Comparison of ENCODE assay signal across 21 cellular contexts in the genomic region with DNA sequence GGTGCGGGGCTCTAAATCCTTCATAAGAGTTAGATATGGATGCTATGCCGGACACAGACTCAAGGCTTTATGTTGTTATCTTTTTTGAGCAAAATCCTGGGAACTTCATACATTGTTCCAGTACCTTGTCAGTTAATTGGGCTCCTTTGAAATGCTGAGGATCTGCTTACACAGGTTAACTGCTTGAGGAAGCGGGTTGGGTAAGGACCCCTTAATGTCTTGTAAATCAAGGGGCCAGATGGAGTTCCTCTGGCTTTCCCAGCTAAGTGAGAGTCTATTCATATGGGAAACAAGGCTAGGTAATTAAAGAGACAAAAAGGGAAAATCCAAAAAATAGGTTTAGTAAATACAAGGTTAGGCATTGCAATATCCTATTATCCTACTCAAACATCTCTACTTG.
DNase-seq lines count a peak whose midpoint lies in the region; ATAC-seq and TF ChIP-seq lines count a peak whose summit lies in the region.
"Had no signal": no experiment of that assay in that cellular context is flagged by ENCODE, and none has a peak within 500 bp of the region (broad histone marks: within the 10 kb centered on the region; RNA-seq: fewer than 3 reads in every experiment).

No MANE protein-coding gene starts in this region.

- H3K18ac ChIP-seq in mesendoderm (ENCODE audit: low read length): no peak overlapping the region

- peak overlapping the region; percentile 68 for H3K4me2 ChIP-seq in GM23338
- no peak overlapping the region for H3K4me2 ChIP-seq in mesendoderm (ENCODE audit: low read length)
- H3K4me2 ChIP-seq: KMS-11 had no signal

- H2AK5ac ChIP-seq in mesendoderm (ENCODE audit: low read length): no peak overlapping the region

- H3K79me2 ChIP-seq in GM23338 (replicated peaks; ENCODE audit: insufficient read depth) (no peaks in the 10 kb centered on the region), mesendoderm (ENCODE audit: control insufficient read depth, insufficient read depth, low read length) (no peaks in the 10 kb centered on the region)

- H3F3A ChIP-seq in GM23338 (replicated peaks; ENCODE audit: low read depth): no peaks in the 10 kb centered on the region

- H3K27ac Mint-ChIP-seq in GM23338: no peak overlapping the region

- no peaks in the 10 kb centered on the region for H3K36me3 ChIP-seq in GM23338 (ENCODE audit: insufficient read depth)
- H3K36me3 ChIP-seq in esophagus muscularis mucosa: no peaks in the 10 kb centered on the region
- no peaks in the 10 kb centered on the region for H3K36me3 ChIP-seq in mesendoderm (ENCODE audit: control insufficient read depth, insufficient read depth, low read length)
- H3K36me3 ChIP-seq: MG63 had no signal

- ATAC-seq in GM23338 (peak; percentile 50), GM21737 (IDR thresholded peaks at IDR 0.05; ENCODE audit: unreplicated experiment) (no peak), HG02970 (IDR thresholded peaks at IDR 0.05; ENCODE audit: low FRiP score, unreplicated experiment) (no peak)

- H3K4me3 Mint-ChIP-seq in GM23338: peak overlapping the region; percentile 74
- H3K4me3 Mint-ChIP-seq: B cell had no signal

- H4K20me1 ChIP-seq in GM23338 (replicated peaks; ENCODE audit: insufficient read depth): peaks cover 13% of the 10 kb centered on the region; the same call in 1 of the 2 replicates

- no peak for TF ChIP-seq EP300 in esophagus muscularis mucosa (IDR thresholded peaks at IDR 0.05)

- no peaks in the 10 kb centered on the region for H3K79me1 ChIP-seq in mesendoderm (ENCODE audit: low read length)

- no peaks in the 10 kb centered on the region for H3K9me2 ChIP-seq in GM23338 (ENCODE audit: insufficient read depth)

- peak overlapping the region; percentile 48; the same call in 1 of the 2 replicates for H3K4me3 ChIP-seq in GM23338
- H3K4me3 ChIP-seq in esophagus muscularis mucosa: no peak overlapping the region
- no peak overlapping the region for H3K4me3 ChIP-seq in mesendoderm (ENCODE audit: low read length)
- H3K4me3 ChIP-seq: GM23248, MG63 had no signal

- H3K36me3 Mint-ChIP-seq in GM23338 (ENCODE audit: low read depth): peaks cover 8% of the 10 kb centered on the region; the same call in 1 of the 3 replicates

- no peak overlapping the region for H2BK15ac ChIP-seq in mesendoderm (replicated peaks; ENCODE audit: low read depth)

- TF ChIP-seq CTCF in GM23338 (conservative IDR thresholded peaks at IDR 0.05; ENCODE audit: low read depth in 2 of 2) (no peak), esophagus muscularis mucosa (IDR thresholded peaks at IDR 0.05) (no peak)

- TF ChIP-seq POLR2A in esophagus muscularis mucosa (IDR thresholded peaks at IDR 0.05; ENCODE audit: low read depth): no peak

- peaks cover 33% of the 10 kb centered on the region for H3K4me1 Mint-ChIP-seq in GM23338

- H4K5ac ChIP-seq in mesendoderm (ENCODE audit: low read length): no peak overlapping the region

- peaks cover 93% of the 10 kb centered on the region for H3K27me3 ChIP-seq in GM23338 (ENCODE audit: insufficient read depth)
- H3K27me3 ChIP-seq in esophagus muscularis mucosa: peaks cover 0 to 66% (median 5%) of the 10 kb centered on the region in 4 donors
- peaks cover 15% of the 10 kb centered on the region for H3K27me3 ChIP-seq in mesendoderm (ENCODE audit: insufficient read depth, low read length, poor library complexity)
- H3K27me3 ChIP-seq: MG63 had no signal

- no peaks in the 10 kb centered on the region for H3K9me3 ChIP-seq in esophagus muscularis mucosa
- H3K9me3 ChIP-seq: MG63 had no signal

- H2BK5ac ChIP-seq in mesendoderm (ENCODE audit: low read length): no peak overlapping the region

- no peak overlapping the region for H3K23ac ChIP-seq in mesendoderm (ENCODE audit: low read length)

- H4K8ac ChIP-seq in mesendoderm (ENCODE audit: low read depth, low read length): no peak overlapping the region

- H3K4ac ChIP-seq in mesendoderm (ENCODE audit: low read depth, low read length): no peak overlapping the region

- H2AFZ ChIP-seq in GM23338: no peak overlapping the region
- H2AFZ ChIP-seq: GM23248 had no signal

- H2BK120ac ChIP-seq in mesendoderm (ENCODE audit: low read depth, low read length): no peak overlapping the region

- peaks cover 25% of the 10 kb centered on the region for H3K4me1 ChIP-seq in GM23338 (ENCODE audit: insufficient read depth)
- peaks cover 0 to 11% (median 8%) of the 10 kb centered on the region in 4 donors for H3K4me1 ChIP-seq in esophagus muscularis mucosa
- peaks cover 7% of the 10 kb centered on the region for H3K4me1 ChIP-seq in mesendoderm (ENCODE audit: control insufficient read depth, low read depth, low read length)

- 80% methylated on average over 3 of the region's 3 CpGs for WGBS in esophagus muscularis mucosa
- no CpG with 5 or more reads among the region's 3 CpGs for WGBS in mesendoderm (ENCODE audit: extremely low coverage, insufficient coverage, low lambda C conversion rate)

- intact Hi-C loops in esophagus muscularis mucosa (cut with DNase I): no loop called here

- H3K56ac ChIP-seq in mesendoderm (ENCODE audit: low read length): no peak overlapping the region

- no peak overlapping the region for H3K27ac ChIP-seq in GM23338 (ENCODE audit: low read depth)
- H3K27ac ChIP-seq in esophagus muscularis mucosa (replicated peaks in 1 of 4): no peak overlapping the region
- H3K27ac ChIP-seq in mesendoderm (ENCODE audit: low read depth, low read length): no peak overlapping the region
- H3K27ac ChIP-seq: GM23248, KMS-11 had no signal

- DNase-seq in GM23338 (ENCODE audit: low spot score) (peak; percentile 95), NCI-H82 (lab: John Stamatoyannopoulos, UW) (peak; percentile 23), esophagus muscularis mucosa (ENCODE audit: extremely low spot score) (peak; percentile 12), mesendoderm (peak; percentile 21), glomerular visceral epithelial cell (ENCODE audit: extremely low spot score) (no peak), occipital lobe (lab: John Stamatoyannopoulos, UW) (no peak)
- DNase-seq: 8988T, DMS79 treated with DMSO at 0.1 percent for 48 hours, GM23248, MG63, NCI-H1092, NCI-H146, NCI-H2029 treated with DMSO at 0.1 percent for 48 hours, NCI-H2171 treated with DMSO at 0.1 percent for 48 hours, NCI-H446, NCI-H526 treated with DMSO at 0.1 percent for 48 hours, Right ventricle myocardium superior had no signal

- peaks cover 22% of the 10 kb centered on the region for H3K9me3 Mint-ChIP-seq in GM23338

- peaks cover 85% of the 10 kb centered on the region for H3K27me3 Mint-ChIP-seq in GM23338 (ENCODE audit: insufficient read depth, low read depth, poor library complexity)

- H3K9ac ChIP-seq in mesendoderm (ENCODE audit: low read length): no peak overlapping the region
- H3K9ac ChIP-seq: GM23248, KMS-11 had no signal

TF ChIP-seq in GM23338, 12 proteins besides CTCF, POLR2A, EP300 and RAD21 (continues in another document):
- TF ChIP-seq EZH2 (IDR thresholded peaks at IDR 0.05; ENCODE audit: low read depth, unreplicated experiment) (no peak), NANOG (IDR thresholded peaks at IDR 0.05; ENCODE audit: borderline replicate concordance) (peak; percentile 99), POLR2AphosphoS5 (IDR thresholded peaks at IDR 0.05; ENCODE audit: low read depth) (peak; percentile 72), ZNF114 (CRISPR knock-in tag; IDR thresholded peaks at IDR 0.05) (no peak)

Comparison
In these comparisons a context has a peak if more than half of its experiments do, and no peak if none do; other contexts are left out.
1. DNase-seq: peak in GM23338 (single experiment), NCI-H82 (single experiment), esophagus muscularis mucosa (single experiment) and mesendoderm (single experiment); none in glomerular visceral epithelial cell (single experiment) and occipital lobe (single experiment).